In the genomic region with DNA sequence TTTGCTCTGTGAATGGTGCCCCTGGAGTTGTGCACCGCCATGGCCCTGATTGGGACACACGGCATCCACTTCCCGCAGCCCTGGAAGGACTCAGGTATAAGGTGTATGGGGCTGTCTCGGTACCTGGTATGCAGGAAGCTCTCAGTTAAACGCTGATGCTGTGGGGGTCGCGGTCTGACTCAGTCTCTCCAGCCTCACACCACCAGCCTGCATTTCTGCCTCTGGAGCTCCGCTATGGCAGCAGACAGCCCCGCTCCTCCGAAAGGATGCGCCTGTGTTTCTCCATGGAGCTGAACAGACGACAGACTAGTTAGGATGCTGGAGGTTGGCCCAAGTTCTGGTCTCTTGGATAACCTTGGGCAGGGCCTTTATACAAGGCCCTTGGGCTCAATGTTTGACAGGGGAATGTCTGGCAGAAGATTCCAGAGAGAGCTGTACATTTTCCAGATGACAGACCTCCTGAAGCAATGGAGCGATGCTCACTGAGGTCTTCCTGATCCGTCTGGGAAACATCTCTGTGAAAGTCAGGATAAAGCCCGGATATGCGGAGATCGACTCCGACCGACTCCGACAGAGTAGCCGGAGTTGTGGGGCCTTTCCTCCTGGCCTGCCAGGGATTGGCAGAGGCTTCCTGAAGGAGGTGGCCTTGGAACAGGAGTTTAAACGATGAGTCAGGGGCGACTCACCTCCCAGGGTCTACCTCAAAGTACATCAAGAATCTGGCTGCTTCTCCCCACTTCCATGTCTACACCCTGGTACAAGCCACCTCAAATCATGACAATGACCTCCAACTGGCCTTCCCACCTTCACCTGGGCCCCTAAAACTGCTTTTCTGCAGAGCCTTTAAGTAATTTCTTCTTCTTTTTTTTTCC, we compare ENCODE assay signal across 23 cellular contexts. TPM values are rescaled to one million over a fixed set of nuclear protein-coding genes. Genes with fewer than 3 reads are reported as not detected.
DNase-seq lines count a peak whose midpoint lies in the region; ATAC-seq and TF ChIP-seq lines count a peak whose summit lies in the region.
"Had no signal": no experiment of that assay in that cellular context is flagged by ENCODE, and none has a peak within 500 bp of the region (broad histone marks: within the 10 kb centered on the region; RNA-seq: fewer than 3 reads in every experiment).

No MANE protein-coding gene starts in this region.

- no peak overlapping the region for H4K8ac ChIP-seq in neuronal stem cell (ENCODE audit: low read depth, low read length)

- no peak overlapping the region for H3K4me2 ChIP-seq in neuronal stem cell (ENCODE audit: insufficient read depth, low read length, poor library complexity, severe bottlenecking)

- TF ChIP-seq POLR2A in sigmoid colon (IDR thresholded peaks at IDR 0.05), result no peak

- H2BK120ac ChIP-seq in neuronal stem cell (ENCODE audit: low read depth, low read length), result no peak overlapping the region

- H3K9me3 ChIP-seq in neuronal stem cell (replicated peaks in 1 of 2; ENCODE audit: control insufficient read depth in 2 of 2, insufficient read depth in 1 of 2, low read depth in 1 of 2, low read length in 2 of 2) (peaks cover 0 to 2% of the 10 kb centered on the region in 2 donors), sigmoid colon (no peaks in the 10 kb centered on the region)
- H3K9me3 ChIP-seq: HAP-1, mucosa of descending colon, thoracic aorta had no signal

- H2BK12ac ChIP-seq in neuronal stem cell (ENCODE audit: low read length), result no peak overlapping the region

- H4K91ac ChIP-seq in neuronal stem cell (ENCODE audit: low read depth, low read length, poor library complexity), result no peak overlapping the region

- peaks cover 2 to 5% of the 10 kb centered on the region in 2 donors for H3K4me1 ChIP-seq in neuronal stem cell (ENCODE audit: control insufficient read depth in 2 of 2, insufficient read depth in 1 of 2, low read depth in 1 of 2, low read length in 2 of 2)
- H3K4me1 ChIP-seq in sigmoid colon, result peaks cover 0 to 20% (median 13%) of the 10 kb centered on the region in 4 donors
- H3K4me1 ChIP-seq: HAP-1 had no signal

- H3K14ac ChIP-seq in neuronal stem cell (ENCODE audit: low read length), result no peak overlapping the region

- no peak overlapping the region for H2AFZ ChIP-seq in neuronal stem cell (ENCODE audit: low read length)

- H3K27ac ChIP-seq in neuronal stem cell (replicated peaks; ENCODE audit: low read length) (no peak overlapping the region), sigmoid colon (peak overlapping the region in 2 of 4 donors; percentile 32 to 51)
- H3K27ac ChIP-seq: coronary artery, thoracic aorta had no signal

- ATAC-seq in SK-N-SH treated with all-trans-retinoic acid at 6 μM for 48 hours, result peak; percentile 66
- ATAC-seq: activated CD8-positive, alpha-beta memory T cell treated with anti-CD3 and anti-CD28 coated beads, Interleukin-2, amount 10 ng/mL, durations not matched to agents 7 days and 5 days; mucosa of descending colon had no signal

- H3K27me3 ChIP-seq in neuronal stem cell (ENCODE audit: control insufficient read depth in 3 of 3, insufficient read depth in 3 of 3, low read depth in 1 of 3, low read length in 3 of 3) (no peaks in the 10 kb centered on the region), sigmoid colon (no peaks in the 10 kb centered on the region)

- peak overlapping the region; percentile 28 for H3K18ac ChIP-seq in neuronal stem cell (ENCODE audit: low read length)

- TF ChIP-seq CTCF in fibroblast of mammary gland (conservative IDR thresholded peaks at IDR 0.05; ENCODE audit: control insufficient read depth, insufficient read depth, low read depth, low read length), result no peak
- TF ChIP-seq CTCF in sigmoid colon (IDR thresholded peaks at IDR 0.05), result no peak

- no peak for TF ChIP-seq EP300 in sigmoid colon (IDR thresholded peaks at IDR 0.05)

- H3K36me3 ChIP-seq in neuronal stem cell (replicated peaks in 1 of 2; ENCODE audit: control insufficient read depth in 2 of 2, insufficient read depth in 2 of 2, low read length in 2 of 2), result no peaks in the 10 kb centered on the region
- no peaks in the 10 kb centered on the region for H3K36me3 ChIP-seq in sigmoid colon
- H3K36me3 ChIP-seq: HAP-1, thoracic aorta had no signal

- H3K4ac ChIP-seq in neuronal stem cell (ENCODE audit: low read length), result no peak overlapping the region

- DNase-seq in HCEC 1CT (peak; percentile 56), fibroblast of mammary gland (ENCODE audit: low read depth) (peak; percentile 68), neuronal stem cell (ENCODE audit: low spot score) (no peak), putamen (ENCODE audit: low spot score) (no peak), RPMI8226 (no peak), sigmoid colon (no peak)
- DNase-seq in stimulated activated CD4-positive, alpha-beta T cell treated with anti-CD3 and anti-CD28 coated beads, Interleukin-2, amount 100 ng/mL, for 48 hours, result no peak
- DNase-seq: activated CD4-positive, CD25-positive, alpha-beta regulatory T cell treated with anti-CD3 and anti-CD28 coated beads, Interleukin-2, amount 50 U/mL, for 72 hours; activated CD8-positive, alpha-beta memory T cell treated with anti-CD3 and anti-CD28 coated beads, Interleukin-2, amount 10 ng/mL, durations not matched to agents 7 days and 5 days; activated effector memory CD4-positive, alpha-beta T cell treated with Interleukin-2 at 50 U/mL for 16 hours; anterior cingulate cortex; DMS 273 treated with DMSO at 0.1 percent for 48 hours; glutamatergic neuron; immature natural killer cell; mucosa of descending colon; NCI-H774; stimulated activated CD4-positive, alpha-beta T cell treated with anti-CD3 and anti-CD28 coated beads, Interleukin-4, amount 100 ng/mL, for 24 hours had no signal

- intact Hi-C loops in sigmoid colon (cut with DNase I), result no loop called here

- H2BK5ac ChIP-seq in neuronal stem cell (ENCODE audit: low read length), result no peak overlapping the region

- H3K23ac ChIP-seq in neuronal stem cell (ENCODE audit: low read depth, low read length, poor library complexity), result peak overlapping the region; percentile 65

- no peak overlapping the region for H3K9ac ChIP-seq in neuronal stem cell (ENCODE audit: low read depth, low read length, poor library complexity)

- H2AK5ac ChIP-seq in neuronal stem cell (ENCODE audit: low read depth, low read length), result peak overlapping the region; percentile 56

- H3K4me3 ChIP-seq in fibroblast of mammary gland (ENCODE audit: control insufficient read depth, low read depth, low read length), result no peak overlapping the region
- H3K4me3 ChIP-seq in neuronal stem cell (ENCODE audit: low read length in 2 of 2), result no peak overlapping the region
- no peak overlapping the region for H3K4me3 ChIP-seq in sigmoid colon
- H3K4me3 ChIP-seq: coronary artery, HAP-1, mucosa of descending colon, thoracic aorta had no signal

- no peaks in the 10 kb centered on the region for H3K79me1 ChIP-seq in neuronal stem cell (ENCODE audit: low read depth, low read length)

- WGBS in neuronal stem cell (ENCODE audit: extremely low coverage in 2 of 2, insufficient read length in 2 of 2, insufficient replicate concordance in 1 of 2), 2 donors, result no CpG with 5 or more reads among the region's 23 CpGs
- 88 to 91% methylated on average over 23 of the region's 23 CpGs for WGBS in sigmoid colon, 2 donors

- H2BK15ac ChIP-seq in neuronal stem cell (ENCODE audit: low read length), result peak overlapping the region; percentile 67

TF ChIP-seq in SK-N-SH treated with all-trans-retinoic acid at 6 μM for 48 hours, 23 proteins besides CTCF, POLR2A, EP300 and RAD21 (continues in another document):
- no peak for TF ChIP-seq CREB5 (CRISPR knock-in tag; IDR thresholded peaks at IDR 0.05; ENCODE audit: low read depth)
- no peak for TF ChIP-seq BACH2 (CRISPR knock-in tag; IDR thresholded peaks at IDR 0.05; ENCODE audit: borderline replicate concordance)
- no peak for TF ChIP-seq ZNF70 (CRISPR knock-in tag; IDR thresholded peaks at IDR 0.05)
- TF ChIP-seq PPARA (CRISPR knock-in tag; IDR thresholded peaks at IDR 0.05; ENCODE audit: borderline replicate concordance), result no peak
- TF ChIP-seq ZFP3 (CRISPR knock-in tag; IDR thresholded peaks at IDR 0.05), result no peak
- TF ChIP-seq CSDC2 (CRISPR knock-in tag; IDR thresholded peaks at IDR 0.05), result no peak
- TF ChIP-seq OSR1 (CRISPR knock-in tag; IDR thresholded peaks at IDR 0.05), result no peak
- no peak for TF ChIP-seq POU6F1 (CRISPR knock-in tag; IDR thresholded peaks at IDR 0.05; ENCODE audit: borderline replicate concordance, low read depth)
- no peak for TF ChIP-seq ZNF565 (CRISPR knock-in tag; conservative IDR thresholded peaks at IDR 0.05; ENCODE audit: low read depth)
- no peak for TF ChIP-seq ESRRG (CRISPR knock-in tag; IDR thresholded peaks at IDR 0.05)
- no peak for TF ChIP-seq SNAI2 (CRISPR knock-in tag; IDR thresholded peaks at IDR 0.05)
- no peak for TF ChIP-seq ZNF8 (CRISPR knock-in tag; IDR thresholded peaks at IDR 0.05)

RNA-seq across cellular contexts. Expression of gene BCAR1, which starts 21.9 kb away (rescaled TPM):
- polyA plus RNA-seq in neuronal stem cell (2013, experiment 1 of 2), result 43.7 TPM
- 43.2 TPM for polyA plus RNA-seq in neuronal stem cell (2013, experiment 2 of 2)
- 10 to 100 TPM; 21.7 to 42.9 (median 32.4) TPM for total RNA-seq in sigmoid colon
- polyA plus RNA-seq in sigmoid colon, result 10 to 100 TPM; 45.0 to 82.3 (median 72.6) TPM
- polyA plus RNA-seq: IgD-negative memory B cell, immature natural killer cell had no signal

RNA-seq across cellular contexts. Expression of gene CTRB1, which starts 54.5 kb away (rescaled TPM):
- 0.06 TPM for polyA plus RNA-seq in neuronal stem cell (2013, experiment 1 of 2)
- polyA plus RNA-seq in neuronal stem cell (2013, experiment 2 of 2), result 0.06 TPM
- total RNA-seq in sigmoid colon, result not detected
- polyA plus RNA-seq in sigmoid colon, result 10 to 100 TPM in 1 of 3 donors, under 1 TPM in 1, not detected in 1; 0.48 to 16.8 TPM
- total RNA-seq: activated CD8-positive, alpha-beta memory T cell treated with anti-CD3 and anti-CD28 coated beads, Interleukin-2, amount 10 ng/mL, durations not matched to agents 7 days and 5 days had no signal
- polyA plus RNA-seq: BJ, IgD-negative memory B cell, immature natural killer cell had no signal

Comparison
In these comparisons a context has a peak if more than half of its experiments do, and no peak if none do; other contexts are left out.
1. DNase-seq: peak in HCEC 1CT (single experiment) and fibroblast of mammary gland (single experiment); none in neuronal stem cell (single experiment), putamen (single experiment), RPMI8226 (single experiment), sigmoid colon (single experiment) and stimulated activated CD4-positive, alpha-beta T cell treated with anti-CD3 and anti-CD28 coated beads, Interleukin-2, amount 100 ng/mL, for 48 hours (0 of 2).